In genomic region chr21:35238119-35238518, GRCh38 we compare ENCODE assay signal across 21 cellular contexts.
"Had no signal": no experiment of that assay in that cellular context is flagged by ENCODE, and none has a peak within 500 bp of the region (broad histone marks: within the 10 kb centered on the region; RNA-seq: fewer than 3 reads in every experiment).

No MANE protein-coding gene starts in this region.

- H3K27ac ChIP-seq: colonic mucosa, foreskin keratinocyte, neural progenitor cell, ovary, right atrium auricular region, sigmoid colon, skin epidermis, testis, transverse colon had no signal

- H3K4me1 ChIP-seq: colonic mucosa, foreskin keratinocyte, right atrium auricular region, sigmoid colon, testis, transverse colon had no signal

- H3K36me3 ChIP-seq: colonic mucosa, neural progenitor cell, ovary, right atrium auricular region, sigmoid colon, transverse colon had no signal

- H3K4me3 ChIP-seq: colonic mucosa, lung, neural progenitor cell, ovary, right atrium auricular region, sigmoid colon, skin epidermis, testis, transverse colon had no signal

- ATAC-seq: foreskin keratinocyte, left colon, left ventricle myocardium superior had no signal

- DNase-seq: colonic mucosa; effector CD4-positive, alpha-beta T cell; endodermal cell; erythroblast; foreskin keratinocyte; left colon; left ventricle myocardium superior; mesenchymal stem cell; midbrain; naive B cell; nucleus accumbens; ovary; sigmoid colon; testis; transverse colon had no signal

- H3K4me3 Mint-ChIP-seq: endodermal cell; neural progenitor cell; stimulated activated naive CD8-positive, alpha-beta T cell treated with anti-CD3 and anti-CD28 coated beads, Interleukin-15, Interleukin-2, amounts not matched to agents 100 ng/mL and 50 ng/mL, for 24 hours had no signal

- FAIRE-seq: endothelial cell of umbilical vein had no signal

- H3K9me3 ChIP-seq: colonic mucosa, ovary, right atrium auricular region, testis, transverse colon had no signal

- H3K27ac Mint-ChIP-seq: endodermal cell; neural progenitor cell; stimulated activated naive CD8-positive, alpha-beta T cell treated with anti-CD3 and anti-CD28 coated beads, Interleukin-15, Interleukin-2, amounts not matched to agents 100 ng/mL and 50 ng/mL, for 24 hours had no signal

- H3K27me3 ChIP-seq: colonic mucosa, foreskin keratinocyte, neural progenitor cell, ovary, right atrium auricular region, sigmoid colon, testis, transverse colon had no signal

- H3K27me3 Mint-ChIP-seq: stimulated activated naive CD8-positive, alpha-beta T cell treated with anti-CD3 and anti-CD28 coated beads, Interleukin-15, Interleukin-2, amounts not matched to agents 100 ng/mL and 50 ng/mL, for 24 hours had no signal
